22 cellular contexts compared by ENCODE assay signal in genomic region chr9:34240021-34240420, GRCh38.
DNase-seq lines count a peak whose midpoint lies in the region; ATAC-seq, FAIRE-seq and TF ChIP-seq lines count a peak whose summit lies in the region.
"Had no signal": no experiment of that assay in that cellular context is flagged by ENCODE, and none has a peak within 500 bp of the region (broad histone marks: within the 10 kb centered on the region; RNA-seq: fewer than 3 reads in every experiment).

No MANE protein-coding gene starts in this region.

- no peak for FAIRE-seq in GM12892 (lab: Jason Lieb, UNC)
- FAIRE-seq: astrocyte had no signal

- peaks cover 33 to 45% of the 10 kb centered on the region in 2 donors for H3K4me1 Mint-ChIP-seq in natural killer cell
- H3K4me1 Mint-ChIP-seq in natural killer cell treated with Interleukin-12 subunit alpha and Interleukin-12 subunit beta and Interleukin-15 and Interleukin-18, amount 100 ng/mL, for 72 hours (ENCODE audit: low read depth in 2 of 2) = peaks cover 20 to 29% of the 10 kb centered on the region in 2 donors
- H3K4me1 Mint-ChIP-seq in T-helper 17 cell = peaks cover 32% of the 10 kb centered on the region
- peaks cover 12% of the 10 kb centered on the region for H3K4me1 Mint-ChIP-seq in endothelial cell (ENCODE audit: unreplicated experiment)
- peaks cover 30% of the 10 kb centered on the region for H3K4me1 Mint-ChIP-seq in stimulated activated effector memory CD8-positive, alpha-beta T cell treated with anti-CD3 and anti-CD28 coated beads, Interleukin-12 subunit alpha, Interleukin-12 subunit beta, amount 100 ng/mL, for 72 hours
- H3K4me1 Mint-ChIP-seq: activated CD8-positive, alpha-beta memory T cell treated with anti-CD3 and anti-CD28 coated beads, Interleukin-2, amount 10 ng/mL, durations not matched to agents 7 days and 5 days; activated naive CD8-positive, alpha-beta T cell treated with anti-CD3 and anti-CD28 coated beads, Interleukin-2, amount 10 ng/mL, durations not matched to agents 7 days and 5 days had no signal

- H3K27ac Mint-ChIP-seq in natural killer cell = peak overlapping the region; percentile 19 to 50
- no peak overlapping the region for H3K27ac Mint-ChIP-seq in natural killer cell treated with Interleukin-12 subunit alpha and Interleukin-12 subunit beta and Interleukin-15 and Interleukin-18, amount 100 ng/mL, for 72 hours
- peak overlapping the region; percentile 70 for H3K27ac Mint-ChIP-seq in T-helper 17 cell
- H3K27ac Mint-ChIP-seq in endothelial cell (ENCODE audit: unreplicated experiment) = peak overlapping the region; percentile 81
- H3K27ac Mint-ChIP-seq in stimulated activated effector memory CD8-positive, alpha-beta T cell treated with anti-CD3 and anti-CD28 coated beads, Interleukin-12 subunit alpha, Interleukin-12 subunit beta, amount 100 ng/mL, for 72 hours = peak overlapping the region; percentile 2
- H3K27ac Mint-ChIP-seq: activated CD8-positive, alpha-beta memory T cell treated with anti-CD3 and anti-CD28 coated beads, Interleukin-2, amount 10 ng/mL, durations not matched to agents 7 days and 5 days; activated naive CD8-positive, alpha-beta T cell treated with anti-CD3 and anti-CD28 coated beads, Interleukin-2, amount 10 ng/mL, durations not matched to agents 7 days and 5 days; progenitor cell of endocrine pancreas; stimulated activated naive B cell treated with anti-CD40 and anti-IgM and Interleukin-4, amounts not matched to agents 10 μg/mL and 1 μg/mL and 100 μg/mL, for 72 hours; T-helper 2 cell treated with Interferon-gamma antibody and Interleukin-4, amounts not matched to agents 5 μg/mL and 100 μg/mL, for 36 hours had no signal

- intact Hi-C loops in natural killer cell (cut with micrococcal nuclease) = no loop called here

- H3K9me3 Mint-ChIP-seq in natural killer cell (no peaks in the 10 kb centered on the region), endothelial cell (ENCODE audit: unreplicated experiment) (no peaks in the 10 kb centered on the region)
- no peaks in the 10 kb centered on the region for H3K9me3 Mint-ChIP-seq in natural killer cell treated with Interleukin-12 subunit alpha and Interleukin-12 subunit beta and Interleukin-15 and Interleukin-18, amount 100 ng/mL, for 72 hours
- H3K9me3 Mint-ChIP-seq in stimulated activated effector memory CD8-positive, alpha-beta T cell treated with anti-CD3 and anti-CD28 coated beads, Interleukin-12 subunit alpha, Interleukin-12 subunit beta, amount 100 ng/mL, for 72 hours = no peaks in the 10 kb centered on the region
- H3K9me3 Mint-ChIP-seq: stimulated activated naive B cell treated with anti-CD40 and anti-IgM and Interleukin-4, amounts not matched to agents 10 μg/mL and 1 μg/mL and 100 μg/mL, for 72 hours; T-helper 2 cell treated with Interferon-gamma antibody and Interleukin-4, amounts not matched to agents 5 μg/mL and 100 μg/mL, for 36 hours had no signal

- H3K36me3 Mint-ChIP-seq in natural killer cell (peaks cover 22% of the 10 kb centered on the region), T-helper 17 cell (ENCODE audit: low read depth) (peaks cover 9% of the 10 kb centered on the region), endothelial cell (ENCODE audit: low read depth, unreplicated experiment) (peaks cover 19% of the 10 kb centered on the region)
- H3K36me3 Mint-ChIP-seq in natural killer cell treated with Interleukin-12 subunit alpha and Interleukin-12 subunit beta and Interleukin-15 and Interleukin-18, amount 100 ng/mL, for 72 hours = peaks cover 23% of the 10 kb centered on the region
- H3K36me3 Mint-ChIP-seq in stimulated activated effector memory CD8-positive, alpha-beta T cell treated with anti-CD3 and anti-CD28 coated beads, Interleukin-12 subunit alpha, Interleukin-12 subunit beta, amount 100 ng/mL, for 72 hours = peaks cover 79% of the 10 kb centered on the region

- TF ChIP-seq POLR2A in GM12892 (IDR thresholded peaks at IDR 0.05; ENCODE audit: low read depth, low read length) = no peak

- H3K4me3 Mint-ChIP-seq in natural killer cell (no peak overlapping the region), T-helper 17 cell (peak overlapping the region; percentile 19), endothelial cell (ENCODE audit: unreplicated experiment) (no peak overlapping the region)
- no peak overlapping the region for H3K4me3 Mint-ChIP-seq in natural killer cell treated with Interleukin-12 subunit alpha and Interleukin-12 subunit beta and Interleukin-15 and Interleukin-18, amount 100 ng/mL, for 72 hours
- H3K4me3 Mint-ChIP-seq in stimulated activated effector memory CD8-positive, alpha-beta T cell treated with anti-CD3 and anti-CD28 coated beads, Interleukin-12 subunit alpha, Interleukin-12 subunit beta, amount 100 ng/mL, for 72 hours = no peak overlapping the region
- H3K4me3 Mint-ChIP-seq: activated CD8-positive, alpha-beta memory T cell treated with anti-CD3 and anti-CD28 coated beads, Interleukin-2, amount 10 ng/mL, durations not matched to agents 7 days and 5 days; activated naive CD8-positive, alpha-beta T cell treated with anti-CD3 and anti-CD28 coated beads, Interleukin-2, amount 10 ng/mL, durations not matched to agents 7 days and 5 days; stimulated activated naive B cell treated with anti-CD40 and anti-IgM and Interleukin-4, amounts not matched to agents 10 μg/mL and 1 μg/mL and 100 μg/mL, for 72 hours; T-helper 2 cell treated with Interferon-gamma antibody and Interleukin-4, amounts not matched to agents 5 μg/mL and 100 μg/mL, for 36 hours had no signal

- TF ChIP-seq CTCF in natural killer cell (IDR thresholded peaks at IDR 0.05) (no peak), endothelial cell (IDR thresholded peaks at IDR 0.05; ENCODE audit: unreplicated experiment) (no peak)

- ATAC-seq in natural killer cell (no peak), T-helper 17 cell (no peak)
- no peak for ATAC-seq in natural killer cell treated with Interleukin-12 subunit alpha and Interleukin-12 subunit beta and Interleukin-15 and Interleukin-18, amount 100 ng/mL, for 72 hours
- ATAC-seq in stimulated activated effector memory CD8-positive, alpha-beta T cell treated with anti-CD3 and anti-CD28 coated beads, Interleukin-12 subunit alpha, Interleukin-12 subunit beta, amount 100 ng/mL, for 72 hours = no peak
- ATAC-seq: activated CD8-positive, alpha-beta memory T cell treated with anti-CD3 and anti-CD28 coated beads, Interleukin-2, amount 10 ng/mL, durations not matched to agents 7 days and 5 days; right lobe of liver; stimulated activated naive B cell treated with anti-CD40 and anti-IgM and Interleukin-4, amounts not matched to agents 10 μg/mL and 1 μg/mL and 100 μg/mL, for 72 hours had no signal

- DNase-seq in natural killer cell (no peak), T-helper 17 cell (no peak), endothelial cell (ENCODE audit: low spot score) (peak; percentile 13), hippocampal formation (lab: John Stamatoyannopoulos, UW) (no peak), pons (ENCODE audit: low spot score) (no peak), GM12892 (ENCODE audit: insufficient read length) (no peak)
- DNase-seq in natural killer cell treated with Interleukin-12 subunit alpha and Interleukin-12 subunit beta and Interleukin-15 and Interleukin-18, amount 100 ng/mL, for 72 hours (ENCODE audit: low spot score) = no peak
- no peak for DNase-seq in stimulated activated effector memory CD8-positive, alpha-beta T cell treated with anti-CD3 and anti-CD28 coated beads, Interleukin-12 subunit alpha, Interleukin-12 subunit beta, amount 100 ng/mL, for 72 hours (ENCODE audit: low spot score in 2 of 2)
- DNase-seq: activated CD4-positive, alpha-beta T cell treated with anti-CD3 and anti-CD28 coated beads, Interleukin-2, amount 50 U/mL, for 1 hour; activated CD8-positive, alpha-beta memory T cell treated with anti-CD3 and anti-CD28 coated beads, Interleukin-2, amount 10 ng/mL, durations not matched to agents 7 days and 5 days; activated naive CD8-positive, alpha-beta T cell treated with anti-CD3 and anti-CD28 coated beads, Interleukin-2, amount 10 ng/mL, durations not matched to agents 7 days and 5 days; MM.1S; NCI-H1417 treated with DMSO at 0.1 percent for 48 hours; NCI-H2081; NCI-H345; NCI-H748 treated with DMSO at 0.1 percent for 48 hours; right lobe of liver; stimulated activated CD4-positive, alpha-beta T cell treated with anti-CD3 and anti-CD28 coated beads, Interleukin-4, amount 100 ng/mL, for 24 hours; stimulated activated naive B cell treated with anti-CD40 and anti-IgM and Interleukin-4, amounts not matched to agents 10 μg/mL and 1 μg/mL and 100 μg/mL, for 72 hours had no signal

- no peaks in the 10 kb centered on the region for H3K9me3 ChIP-seq in T-helper 17 cell (ENCODE audit: control insufficient read depth, low read length, poor library complexity, severe bottlenecking)
- H3K9me3 ChIP-seq: right lobe of liver had no signal

- H3K27me3 Mint-ChIP-seq in natural killer cell (ENCODE audit: low read depth in 2 of 2) = no peaks in the 10 kb centered on the region
- no peaks in the 10 kb centered on the region for H3K27me3 Mint-ChIP-seq in natural killer cell treated with Interleukin-12 subunit alpha and Interleukin-12 subunit beta and Interleukin-15 and Interleukin-18, amount 100 ng/mL, for 72 hours
- H3K27me3 Mint-ChIP-seq in T-helper 17 cell = no peaks in the 10 kb centered on the region
- H3K27me3 Mint-ChIP-seq in endothelial cell (ENCODE audit: unreplicated experiment) = peaks cover 3% of the 10 kb centered on the region
- H3K27me3 Mint-ChIP-seq: activated CD8-positive, alpha-beta memory T cell treated with anti-CD3 and anti-CD28 coated beads, Interleukin-2, amount 10 ng/mL, durations not matched to agents 7 days and 5 days; activated naive CD8-positive, alpha-beta T cell treated with anti-CD3 and anti-CD28 coated beads, Interleukin-2, amount 10 ng/mL, durations not matched to agents 7 days and 5 days; progenitor cell of endocrine pancreas; stimulated activated naive B cell treated with anti-CD40 and anti-IgM and Interleukin-4, amounts not matched to agents 10 μg/mL and 1 μg/mL and 100 μg/mL, for 72 hours had no signal

Comparison
In these comparisons a context has a peak if more than half of its experiments do, and no peak if none do; other contexts are left out.
1. H3K27ac Mint-ChIP-seq: peak in natural killer cell (2 of 2), T-helper 17 cell (single experiment), endothelial cell (single experiment) and stimulated activated effector memory CD8-positive, alpha-beta T cell treated with anti-CD3 and anti-CD28 coated beads, Interleukin-12 subunit alpha, Interleukin-12 subunit beta, amount 100 ng/mL, for 72 hours (single experiment); none in natural killer cell treated with Interleukin-12 subunit alpha and Interleukin-12 subunit beta and Interleukin-15 and Interleukin-18, amount 100 ng/mL, for 72 hours (0 of 2).